ENCODE assay signal across 24 cellular contexts in the genomic region with DNA sequence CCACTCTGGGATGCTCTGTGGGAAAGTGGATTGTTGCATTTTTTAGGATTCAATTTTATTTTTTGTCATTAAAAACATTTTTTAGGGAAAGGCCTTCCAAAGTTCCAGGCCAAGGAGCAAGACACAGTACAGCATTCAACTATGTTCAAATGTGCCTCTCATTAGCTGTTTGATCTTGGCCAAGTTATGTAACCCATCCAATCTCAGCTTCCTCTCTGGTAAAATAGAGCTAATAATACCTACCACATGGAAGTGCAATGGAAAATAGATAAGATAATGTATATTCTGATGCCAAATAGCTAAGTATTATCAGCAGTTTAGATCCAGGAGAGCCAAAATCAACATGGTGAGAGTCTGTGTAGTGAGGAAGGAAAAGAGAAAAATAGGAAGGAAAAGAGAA.
DNase-seq lines count a peak whose midpoint lies in the region; ATAC-seq and TF ChIP-seq lines count a peak whose summit lies in the region.
"Had no signal": no experiment of that assay in that cellular context is flagged by ENCODE, and none has a peak within 500 bp of the region (broad histone marks: within the 10 kb centered on the region; RNA-seq: fewer than 3 reads in every experiment).

No MANE protein-coding gene starts in this region.

- H3K9ac ChIP-seq in mammary epithelial cell (ENCODE audit: insufficient read depth, low read length): no peak overlapping the region

- H3K4me1 ChIP-seq in right lobe of liver (no peaks in the 10 kb centered on the region), suprapubic skin (peaks cover 31% of the 10 kb centered on the region), mammary epithelial cell (ENCODE audit: insufficient read depth, low read length) (peaks cover 31% of the 10 kb centered on the region)
- H3K4me1 ChIP-seq: SJCRH30 had no signal

- TF ChIP-seq POLR2A in right lobe of liver (IDR thresholded peaks at IDR 0.05): no peak
- no peak for TF ChIP-seq POLR2A in suprapubic skin (IDR thresholded peaks at IDR 0.05)

- H3K4me3 ChIP-seq in fibroblast of the aortic adventitia (ENCODE audit: low read depth, low read length) (no peak overlapping the region), right lobe of liver (no peak overlapping the region), suprapubic skin (no peak overlapping the region), mammary epithelial cell (replicated peaks in 1 of 3; ENCODE audit: insufficient read depth in 1 of 3, low read depth in 2 of 3, low read length in 3 of 3) (no peak overlapping the region)
- H3K4me3 ChIP-seq: lung, ovary, SJCRH30 had no signal

- intact Hi-C loops in Right ventricle myocardium inferior (cut with DNase I) (no loop called here), cardiac septum (cut with DNase I) (no loop called here), right lobe of liver (cut with DNase I) (no loop called here), mammary epithelial cell (cut with micrococcal nuclease) (loop anchor here (5.0 kb wide), 2 partner anchors 204 to 256 kb away; no protein-coding TSS in a partner anchor)

- CTCF ChIA-PET in mammary epithelial cell (lab: Charles Lee; ENCODE audit: low non-redundant PET): no interaction called here

- no peaks in the 10 kb centered on the region for H3K9me3 ChIP-seq in right lobe of liver
- H3K9me3 ChIP-seq in suprapubic skin: no peaks in the 10 kb centered on the region
- H3K9me3 ChIP-seq in mammary epithelial cell (replicated peaks; ENCODE audit: insufficient read depth, low read length): no peaks in the 10 kb centered on the region
- H3K9me3 ChIP-seq: ovary, SJCRH30 had no signal

- no TSS peak for BruUV-seq in mammary epithelial cell (replicated peaks; lab: Mats Ljungman, UMichigan)

- TF ChIP-seq CTCF in fibroblast of the aortic adventitia (IDR thresholded peaks at IDR 0.05; ENCODE audit: insufficient read depth, low read length) (no peak), right lobe of liver (IDR thresholded peaks at IDR 0.05) (no peak), suprapubic skin (IDR thresholded peaks at IDR 0.05) (no peak), mammary epithelial cell (conservative IDR thresholded peaks at IDR 0.05 in 1 of 2, IDR thresholded peaks at IDR 0.05 in 1 of 2; ENCODE audit: extremely low read depth in 1 of 2, insufficient read depth in 1 of 2, low read depth in 1 of 2, low read length in 2 of 2) (no peak)

- peak; percentile 68 for ATAC-seq in Right ventricle myocardium inferior
- ATAC-seq in right lobe of liver: peak; percentile 28 to 36 (median 28)
- no peak for ATAC-seq in GM21737 (IDR thresholded peaks at IDR 0.05; ENCODE audit: unreplicated experiment)
- ATAC-seq: activated T-cell treated with anti-CD3 and anti-CD28 coated beads, Interleukin-2, amount 50 U/mL, for 72 hours; HCT116; stimulated activated naive CD8-positive, alpha-beta T cell treated with anti-CD3 and anti-CD28 coated beads, Interleukin-15, Interleukin-2, amounts not matched to agents 100 U/mL and 50 U/mL, for 24 hours had no signal

- H3K79me2 ChIP-seq in mammary epithelial cell (ENCODE audit: insufficient read depth, low read length): no peaks in the 10 kb centered on the region

- no peak overlapping the region for H3K4me2 ChIP-seq in mammary epithelial cell (ENCODE audit: insufficient read depth, low read depth, low read length)

- in situ Hi-C loops in mammary epithelial cell (cut with MboI; ENCODE audit: low sequenced_read_pairs in 2 of 2): no loop called here

- DNase-seq in Right ventricle myocardium inferior (ENCODE audit: missing footprints) (no peak), cardiac septum (ENCODE audit: low spot score) (no peak), fibroblast of the aortic adventitia (ENCODE audit: low read depth) (peak; percentile 98), right lobe of liver (no peak), suprapubic skin (ENCODE audit: low spot score in 2 of 2) (no peak), mammary epithelial cell (no peak)
- DNase-seq in activated CD4-positive, alpha-beta T cell treated with anti-CD3 and anti-CD28 coated beads, Interleukin-2, amount 50 U/mL, for 48 hours: no peak
- DNase-seq: activated T-cell treated with anti-CD3 and anti-CD28 coated beads, Interleukin-2, amount 50 U/mL, for 72 hours; Karpas-422; kidney; NCI-H1417; NCI-H2107; NCI-H748 treated with DMSO at 0.1 percent for 48 hours; nephron progenitor cell; ovary; SJCRH30; stimulated activated CD4-positive, alpha-beta T cell treated with anti-CD3 and anti-CD28 coated beads, Interleukin-2, amount 100 ng/mL, for 24 hours; stimulated activated naive CD8-positive, alpha-beta T cell treated with anti-CD3 and anti-CD28 coated beads, Interleukin-15, Interleukin-2, amounts not matched to agents 100 U/mL and 50 U/mL, for 24 hours; SW 1271; T1000 had no signal

- no peaks in the 10 kb centered on the region for H3K36me3 ChIP-seq in right lobe of liver
- no peaks in the 10 kb centered on the region for H3K36me3 ChIP-seq in suprapubic skin
- H3K36me3 ChIP-seq in mammary epithelial cell (ENCODE audit: insufficient read depth, low read length): no peaks in the 10 kb centered on the region
- H3K36me3 ChIP-seq: ovary, SJCRH30 had no signal

- no peaks in the 10 kb centered on the region for H4K20me1 ChIP-seq in mammary epithelial cell (ENCODE audit: insufficient read depth, low read length)

- no peak for TF ChIP-seq EP300 in suprapubic skin (IDR thresholded peaks at IDR 0.05)

- no peak overlapping the region for H3K27ac ChIP-seq in right lobe of liver
- peak overlapping the region; percentile 11 for H3K27ac ChIP-seq in suprapubic skin
- no peak overlapping the region for H3K27ac ChIP-seq in mammary epithelial cell (ENCODE audit: insufficient read depth, low read depth, low read length)
- H3K27ac ChIP-seq: 22Rv1, ovary, SJCRH30 had no signal

- no peaks in the 10 kb centered on the region for H3K27me3 ChIP-seq in right lobe of liver
- no peaks in the 10 kb centered on the region for H3K27me3 ChIP-seq in suprapubic skin
- no peaks in the 10 kb centered on the region for H3K27me3 ChIP-seq in mammary epithelial cell (ENCODE audit: insufficient read depth, low read length)
- H3K27me3 ChIP-seq: ovary, SJCRH30 had no signal

- dilution Hi-C loops in mammary epithelial cell (cut with HindIII; ENCODE audit: low sequenced_read_pairs): no loop called here

- H2AFZ ChIP-seq in mammary epithelial cell (ENCODE audit: low read depth, low read length): no peak overlapping the region
